Comparison of ENCODE assay signal across 20 cellular contexts in genomic region chr12:120962487-120963054, GRCh38. TPM values are rescaled to one million over a fixed set of nuclear protein-coding genes. Genes with fewer than 3 reads are reported as not detected.
DNase-seq lines count a peak whose midpoint lies in the region; ATAC-seq, FAIRE-seq and TF ChIP-seq lines count a peak whose summit lies in the region.
"Had no signal": no experiment of that assay in that cellular context is flagged by ENCODE, and none has a peak within 500 bp of the region (broad histone marks: within the 10 kb centered on the region; RNA-seq: fewer than 3 reads in every experiment).

No MANE protein-coding gene starts in this region.

- H2AK5ac ChIP-seq in trophoblast cell (ENCODE audit: low read length): no peak overlapping the region

- H3K18ac ChIP-seq in trophoblast cell (ENCODE audit: low read length): no peak overlapping the region

- H3K27ac ChIP-seq in K562 (ENCODE audit: extremely low read depth, low read depth, low read length) (no peak overlapping the region), uterus (no peak overlapping the region), trophoblast cell (ENCODE audit: low read depth, low read length) (no peak overlapping the region)
- H3K27ac ChIP-seq: BLaER1, cardiac muscle cell, gastroesophageal sphincter, thoracic aorta had no signal

- no peak for TF ChIP-seq CTCF in Calu3 (IDR thresholded peaks at IDR 0.05; ENCODE audit: unreplicated experiment)
- TF ChIP-seq CTCF in K562 (IDR thresholded peaks at IDR 0.05 in 2 of 3, conservative IDR thresholded peaks at IDR 0.05 in 1 of 3; ENCODE audit: insufficient read depth in 2 of 3, low read depth in 1 of 3, low read length in 3 of 3): no peak
- TF ChIP-seq CTCF in mucosa of descending colon (IDR thresholded peaks at IDR 0.05): no peak
- no peak for TF ChIP-seq CTCF in uterus (IDR thresholded peaks at IDR 0.05)

- H3K27ac Mint-ChIP-seq in Calu3 (ENCODE audit: unreplicated experiment): peak overlapping the region; percentile 82
- H3K27ac Mint-ChIP-seq: activated naive CD4-positive, alpha-beta T cell treated with anti-CD3 and anti-CD28 coated beads, Interleukin-2, amount 50 U/mL, for 24 hours; effector memory CD8-positive, alpha-beta T cell had no signal

- H3K27me3 Mint-ChIP-seq in Calu3 (ENCODE audit: unreplicated experiment): no peaks in the 10 kb centered on the region
- H3K27me3 Mint-ChIP-seq: activated naive CD4-positive, alpha-beta T cell treated with anti-CD3 and anti-CD28 coated beads, Interleukin-2, amount 50 U/mL, for 24 hours; effector memory CD8-positive, alpha-beta T cell had no signal

- no peak overlapping the region for H4K12ac ChIP-seq in trophoblast cell (ENCODE audit: low read depth, low read length)

- H3K4me3 Mint-ChIP-seq in Calu3 (ENCODE audit: low read depth, unreplicated experiment): no peak overlapping the region
- H3K4me3 Mint-ChIP-seq: activated naive CD4-positive, alpha-beta T cell treated with anti-CD3 and anti-CD28 coated beads, Interleukin-2, amount 50 U/mL, for 24 hours; effector memory CD8-positive, alpha-beta T cell had no signal

- no peaks in the 10 kb centered on the region for H3K9me3 ChIP-seq in K562 (replicated peaks; ENCODE audit: control insufficient read depth, insufficient read depth, low read depth, low read length)
- no peaks in the 10 kb centered on the region for H3K9me3 ChIP-seq in mucosa of descending colon
- H3K9me3 ChIP-seq in uterus: no peaks in the 10 kb centered on the region
- peaks cover 2% of the 10 kb centered on the region for H3K9me3 ChIP-seq in trophoblast cell (ENCODE audit: insufficient read depth, low read depth, low read length)
- H3K9me3 ChIP-seq: BLaER1, gastroesophageal sphincter, thoracic aorta had no signal

- no peak overlapping the region for H2BK120ac ChIP-seq in trophoblast cell (ENCODE audit: insufficient read depth, low read length, poor library complexity)

- H3K9ac ChIP-seq in K562 (ENCODE audit: insufficient read depth in 1 of 2, low read depth in 2 of 2, low read length in 2 of 2) (no peak overlapping the region), trophoblast cell (ENCODE audit: low read length) (no peak overlapping the region)
- H3K9ac ChIP-seq: BLaER1 had no signal

- no peak for FAIRE-seq in K562 (lab: Jason Lieb, UNC)

- no peaks in the 10 kb centered on the region for H3K9me3 Mint-ChIP-seq in Calu3 (ENCODE audit: low read depth, unreplicated experiment)
- H3K9me3 Mint-ChIP-seq: activated naive CD4-positive, alpha-beta T cell treated with anti-CD3 and anti-CD28 coated beads, Interleukin-2, amount 50 U/mL, for 24 hours; effector memory CD8-positive, alpha-beta T cell had no signal

- H2AFZ ChIP-seq in K562 (ENCODE audit: low read depth, low read length): no peak overlapping the region
- H2AFZ ChIP-seq in trophoblast cell (ENCODE audit: insufficient read depth, low read length, poor library complexity): no peak overlapping the region

- no peak for TF ChIP-seq EP300 in K562 (IDR thresholded peaks at IDR 0.05; ENCODE audit: low read length)

- ATAC-seq in K562: no peak
- peak; percentile 9 for ATAC-seq in mucosa of descending colon
- no peak for ATAC-seq in GM19324 (IDR thresholded peaks at IDR 0.05; ENCODE audit: low FRiP score, unreplicated experiment)
- ATAC-seq: effector memory CD8-positive, alpha-beta T cell; gastroesophageal sphincter had no signal

- no peak overlapping the region for H4K91ac ChIP-seq in trophoblast cell (ENCODE audit: low read depth, low read length)

- WGBS in K562 (ENCODE audit: insufficient coverage, low coverage, missing lambda C conversion rate): 49% methylated on average over 3 of the region's 3 CpGs
- no CpG with 5 or more reads among the region's 3 CpGs for WGBS in trophoblast cell (ENCODE audit: extremely low coverage, insufficient coverage, insufficient read length)

- H3K79me1 ChIP-seq in trophoblast cell (ENCODE audit: low read length): no peaks in the 10 kb centered on the region

- H3K23ac ChIP-seq in trophoblast cell (ENCODE audit: low read length): no peak overlapping the region

- no peak for TF ChIP-seq RAD21 in K562 (CRISPR knock-in tag; conservative IDR thresholded peaks at IDR 0.05 in 1 of 2, IDR thresholded peaks at IDR 0.05 in 1 of 2)

- H3K4me3 ChIP-seq in K562: no peak overlapping the region
- no peak overlapping the region for H3K4me3 ChIP-seq in mucosa of descending colon
- no peak overlapping the region for H3K4me3 ChIP-seq in uterus
- no peak overlapping the region for H3K4me3 ChIP-seq in trophoblast cell (ENCODE audit: low read depth, low read length)
- H3K4me3 ChIP-seq: BLaER1, cardiac muscle cell, gastroesophageal sphincter, thoracic aorta had no signal

- no peak overlapping the region for H3K4me2 ChIP-seq in K562 (ENCODE audit: insufficient read depth, low read length)
- H3K4me2 ChIP-seq in trophoblast cell (ENCODE audit: low read length): no peak overlapping the region
- H3K4me2 ChIP-seq: BLaER1 had no signal

- no peak overlapping the region for H3K14ac ChIP-seq in trophoblast cell (ENCODE audit: low read length)

- in situ Hi-C loops in K562 (cut with MboI): no loop called here

- TF ChIP-seq POLR2A in K562 (conservative IDR thresholded peaks at IDR 0.05) (no peak), uterus (IDR thresholded peaks at IDR 0.05) (no peak)

- H3K36me3 ChIP-seq in K562 (ENCODE audit: control insufficient read depth, insufficient read depth, low read length) (no peaks in the 10 kb centered on the region), mucosa of descending colon (ENCODE audit: low read depth) (no peaks in the 10 kb centered on the region), uterus (no peaks in the 10 kb centered on the region), trophoblast cell (ENCODE audit: control insufficient read depth in 1 of 2, insufficient read depth in 2 of 2, low read length in 2 of 2) (no peaks in the 10 kb centered on the region)
- H3K36me3 ChIP-seq: BLaER1, cardiac muscle cell, gastroesophageal sphincter, thoracic aorta had no signal

- no peaks in the 10 kb centered on the region for H4K20me1 ChIP-seq in K562 (replicated peaks; ENCODE audit: control insufficient read depth, insufficient read depth, low read length)
- H4K20me1 ChIP-seq: BLaER1 had no signal

- BruUV-seq in Calu3 (replicated peaks; lab: Mats Ljungman, UMichigan) (no TSS peak), K562 (replicated peaks; lab: Mats Ljungman, UMichigan) (no TSS peak)

- no peak overlapping the region for H4K8ac ChIP-seq in trophoblast cell (ENCODE audit: low read depth, low read length)

- H3K4me1 ChIP-seq in K562 (replicated peaks in 1 of 2; ENCODE audit: control insufficient read depth in 2 of 2, insufficient read depth in 2 of 2, low read length in 2 of 2) (peaks cover 11 to 22% of the 10 kb centered on the region in 2 experiments; a peak in 4 of 5 replicates), mucosa of descending colon (ENCODE audit: low read depth) (peaks cover 29% of the 10 kb centered on the region), uterus (no peaks in the 10 kb centered on the region), trophoblast cell (ENCODE audit: control insufficient read depth in 1 of 2, insufficient read depth in 2 of 2, low read length in 2 of 2) (no peaks in the 10 kb centered on the region)
- H3K4me1 ChIP-seq: gastroesophageal sphincter had no signal

- no peak overlapping the region for H2BK5ac ChIP-seq in trophoblast cell (ENCODE audit: low read depth, low read length, poor library complexity)

- H3K27me3 ChIP-seq in K562 (ENCODE audit: control insufficient read depth in 2 of 2, insufficient read depth in 2 of 2, low read length in 2 of 2): no peaks in the 10 kb centered on the region
- no peaks in the 10 kb centered on the region for H3K27me3 ChIP-seq in uterus
- no peaks in the 10 kb centered on the region for H3K27me3 ChIP-seq in trophoblast cell (ENCODE audit: insufficient read depth, low read length)
- H3K27me3 ChIP-seq: BLaER1, cardiac muscle cell, gastroesophageal sphincter had no signal

- peaks cover 78% of the 10 kb centered on the region for H3K36me3 Mint-ChIP-seq in Calu3 (ENCODE audit: insufficient read depth, unreplicated experiment)
- H3K36me3 Mint-ChIP-seq: activated naive CD4-positive, alpha-beta T cell treated with anti-CD3 and anti-CD28 coated beads, Interleukin-2, amount 50 U/mL, for 24 hours had no signal

- DNase-seq in Calu3 (no peak), HS-5 (ENCODE audit: low read depth) (peak; percentile 11), K562 (ENCODE audit: extremely low read depth in 1 of 4, low spot score in 3 of 4) (no peak), mucosa of descending colon (no peak), uterus (no peak), trophoblast cell (no peak), NCI-H510A treated with DMSO at 0.1 percent for 48 hours (lab: John Stamatoyannopoulos, UW) (no peak)
- DNase-seq: effector memory CD8-positive, alpha-beta T cell; NCI-H1930; NCI-H526 treated with DMSO at 0.1 percent for 48 hours had no signal

- H3K4me1 Mint-ChIP-seq in Calu3 (ENCODE audit: low read depth, unreplicated experiment): peaks cover 60% of the 10 kb centered on the region

- no peaks in the 10 kb centered on the region for H3K9me1 ChIP-seq in K562 (ENCODE audit: control insufficient read depth, insufficient read depth, low read length)

- POLR2A ChIA-PET in K562 (lab: Yijun Ruan, JAX): interaction anchor here (0.6 kb wide), 1 partner anchor 21 kb away, joined by 3 read pairs; no protein-coding TSS in a partner anchor

- intact Hi-C loops in Calu3 (cut with micrococcal nuclease; ENCODE audit: unreplicated experiment) (loop anchor here (5.0 kb wide), 1 partner anchor 105 kb away; no protein-coding TSS in a partner anchor), K562 (cut with micrococcal nuclease) (no loop called here), mucosa of descending colon (cut with DNase I, micrococcal nuclease) (no loop called here), uterus (cut with DNase I; ENCODE audit: low total_unique reads) (no loop called here)

- H2BK12ac ChIP-seq in trophoblast cell (ENCODE audit: low read length): no peak overlapping the region

- H3K79me2 ChIP-seq in K562 (ENCODE audit: control insufficient read depth, insufficient read depth, low read length) (no peaks in the 10 kb centered on the region), trophoblast cell (ENCODE audit: control insufficient read depth, insufficient read depth, low read length, poor library complexity) (no peaks in the 10 kb centered on the region)

- CTCF ChIA-PET in Calu3 (lab: Charles Lee): interaction anchor here (0.8 kb wide), 1 partner anchor 18 kb away, joined by 3 read pairs; no protein-coding TSS in a partner anchor
- CTCF ChIA-PET in K562 (lab: Yijun Ruan, JAX; ENCODE audit: low intra/inter-chr PET ratio): no interaction called here

- H3K4ac ChIP-seq in trophoblast cell (ENCODE audit: low read depth, low read length): no peak overlapping the region

RNA-seq across cellular contexts. Expression of gene HNF1A, which starts 15.8 kb away (rescaled TPM):
- total RNA-seq in Calu3 (2022) (8.4 and 10.0 TPM in 2 replicates), K562 (2014; rRNA removed) (not detected in 2 replicates), K562 (2014; rRNA removed; fragmentation: Illumina TruSeq; extraction: Trizol) (not detected in 2 replicates), K562 (2015; rRNA removed; fragmentation: Illumina TruSeq; extraction: Trizol) (not detected in 2 replicates), K562 (2021) (not detected in 2 replicates), mucosa of descending colon (10 to 100 TPM in 2 of 3 donors, 1 to 10 TPM in 1; 6.5 to 22.6 (median 14.4) TPM), uterus (10 to 100 TPM in 1 of 4 donors, not detected in 3; 11.8 TPM)
- not detected in 2 replicates for total RNA-seq in K562 (2011; cell fraction: chromatin; rRNA removed; ENCODE audit: low replicate concordance)
- total RNA-seq in K562 (2011; cell fraction: nucleolus; rRNA removed): 0.17 TPM in 1 of 2 replicates, not detected in the other
- not detected in 2 replicates for total RNA-seq in K562 (2011; cell fraction: nucleoplasm; rRNA removed)
- polyA plus RNA-seq in K562 (2011; rRNA removed) (not detected in 2 replicates), K562 (2014; fragmentation: Illumina TruSeq; extraction: Trizol) (not detected in 2 replicates), K562 (2014; fragmentation: Nextera tagmentation; extraction: Ambion mirVana) (not detected), K562 (2014; rRNA removed) (not detected in 2 replicates)
- 0.03 TPM in 1 of 2 replicates, not detected in the other for polyA plus RNA-seq in K562 (2011; cell fraction: cytosol; rRNA removed)
- polyA plus RNA-seq in K562 (2011; cell fraction: nucleus; rRNA removed): not detected in 2 replicates
- polyA plus RNA-seq in K562 (2012): 0.03 TPM in 1 of 2 replicates, not detected in the other
- polyA minus RNA-seq in K562 (2011; rRNA and poly(A)+ RNA removed): not detected in 2 replicates
- not detected in 2 replicates for polyA minus RNA-seq in K562 (2011; cell fraction: cytosol; rRNA and poly(A)+ RNA removed)
- polyA minus RNA-seq in K562 (2011; cell fraction: nucleus; rRNA and poly(A)+ RNA removed): not detected in 2 replicates
- polyA plus RNA-seq in trophoblast cell (2013): not detected in 2 replicates
- total RNA-seq: cardiac muscle cell; Daoy; MCF 10A; osteocyte; T-helper 2 cell treated with Interferon-gamma antibody and Interleukin-4, amounts not matched to agents 100 ng/mL and 5 ng/mL, for 36 hours had no signal
- polyA plus RNA-seq: cardiac muscle cell had no signal

RNA-seq across cellular contexts. Expression of gene C12orf43, which starts 53.7 kb away (rescaled TPM):
- total RNA-seq in Calu3 (2022) (26.2 and 28.7 TPM in 2 replicates), K562 (2014; rRNA removed) (21.6 and 22.3 TPM in 2 replicates), K562 (2014; rRNA removed; fragmentation: Illumina TruSeq; extraction: Trizol) (10.4 and 11.4 TPM in 2 replicates), K562 (2015; rRNA removed; fragmentation: Illumina TruSeq; extraction: Trizol) (15.7 and 16.8 TPM in 2 replicates), K562 (2021) (19.6 and 20.8 TPM in 2 replicates), mucosa of descending colon (10 to 100 TPM in 2 of 3 donors, 1 to 10 TPM in 1; 7.6 to 22.7 (median 11.9) TPM), uterus (10 to 100 TPM; 12.2 to 23.5 (median 19.0) TPM)
- total RNA-seq in K562 (2011; cell fraction: chromatin; rRNA removed; ENCODE audit: low replicate concordance): 13.8 and 21.2 TPM in 2 replicates
- 13.0 and 18.5 TPM in 2 replicates for total RNA-seq in K562 (2011; cell fraction: nucleolus; rRNA removed)
- total RNA-seq in K562 (2011; cell fraction: nucleoplasm; rRNA removed): 15.0 and 20.5 TPM in 2 replicates
- polyA plus RNA-seq in K562 (2011; rRNA removed) (9.8 and 10.5 TPM in 2 replicates), K562 (2014; fragmentation: Illumina TruSeq; extraction: Trizol) (15.4 and 17.6 TPM in 2 replicates), K562 (2014; fragmentation: Nextera tagmentation; extraction: Ambion mirVana) (1 to 10 TPM; 4.3 to 6.5 TPM), K562 (2014; rRNA removed) (22.2 and 25.2 TPM in 2 replicates)
- 8.8 and 11.0 TPM in 2 replicates for polyA plus RNA-seq in K562 (2011; cell fraction: cytosol; rRNA removed)
- polyA plus RNA-seq in K562 (2011; cell fraction: nucleus; rRNA removed): 8.4 and 9.5 TPM in 2 replicates
- polyA plus RNA-seq in K562 (2012): 11.7 and 14.4 TPM in 2 replicates
- 5.5 and 6.8 TPM in 2 replicates for polyA minus RNA-seq in K562 (2011; rRNA and poly(A)+ RNA removed)
- 2.1 and 6.1 TPM in 2 replicates for polyA minus RNA-seq in K562 (2011; cell fraction: cytosol; rRNA and poly(A)+ RNA removed)
- polyA minus RNA-seq in K562 (2011; cell fraction: nucleus; rRNA and poly(A)+ RNA removed): 6.5 and 8.1 TPM in 2 replicates
- polyA plus RNA-seq in trophoblast cell (2013): 11.0 and 11.2 TPM in 2 replicates

RNA-seq across cellular contexts. Expression of gene SPPL3, which starts 58.4 kb away (rescaled TPM):
- 61.0 and 61.1 TPM in 2 replicates for total RNA-seq in Calu3 (2022)
- total RNA-seq in K562 (2011; cell fraction: chromatin; rRNA removed; ENCODE audit: low replicate concordance): 25.1 and 48.4 TPM in 2 replicates
- total RNA-seq in K562 (2011; cell fraction: nucleolus; rRNA removed): 15.8 and 16.1 TPM in 2 replicates
- 39.8 and 62.4 TPM in 2 replicates for total RNA-seq in K562 (2011; cell fraction: nucleoplasm; rRNA removed)
- total RNA-seq in K562 (2014; rRNA removed): 2.9 and 4.2 TPM in 2 replicates
- total RNA-seq in K562 (2014; rRNA removed; fragmentation: Illumina TruSeq; extraction: Trizol): 7.1 and 8.3 TPM in 2 replicates
- 6.9 and 7.4 TPM in 2 replicates for total RNA-seq in K562 (2015; rRNA removed; fragmentation: Illumina TruSeq; extraction: Trizol)
- 21.6 and 23.8 TPM in 2 replicates for total RNA-seq in K562 (2021)
- 6.4 and 7.4 TPM in 2 replicates for polyA plus RNA-seq in K562 (2011; rRNA removed)
- polyA plus RNA-seq in K562 (2011; cell fraction: cytosol; rRNA removed): 10.3 and 12.7 TPM in 2 replicates
- 7.9 and 10.3 TPM in 2 replicates for polyA plus RNA-seq in K562 (2011; cell fraction: nucleus; rRNA removed)
- 9.3 and 23.9 TPM in 2 replicates for polyA plus RNA-seq in K562 (2012)
- polyA plus RNA-seq in K562 (2014; fragmentation: Illumina TruSeq; extraction: Trizol): 28.6 and 32.1 TPM in 2 replicates
- 1 to 10 TPM; 3.8 to 5.3 TPM for polyA plus RNA-seq in K562 (2014; fragmentation: Nextera tagmentation; extraction: Ambion mirVana)
- 6.2 and 6.6 TPM in 2 replicates for polyA plus RNA-seq in K562 (2014; rRNA removed)
- 13.7 and 19.4 TPM in 2 replicates for polyA minus RNA-seq in K562 (2011; rRNA and poly(A)+ RNA removed)
- polyA minus RNA-seq in K562 (2011; cell fraction: cytosol; rRNA and poly(A)+ RNA removed): 14.9 and 19.3 TPM in 2 replicates
- 6.1 and 6.2 TPM in 2 replicates for polyA minus RNA-seq in K562 (2011; cell fraction: nucleus; rRNA and poly(A)+ RNA removed)
- 10 to 100 TPM; 51.8 to 72.1 (median 65.6) TPM for total RNA-seq in mucosa of descending colon
- 10 to 100 TPM in 3 of 4 donors, 1 to 10 TPM in 1; 5.4 to 82.7 (median 23.2) TPM for total RNA-seq in uterus
- 56.6 and 57.3 TPM in 2 replicates for polyA plus RNA-seq in trophoblast cell (2013)
